2 cellular contexts compared by ENCODE assay signal in the genomic region with DNA sequence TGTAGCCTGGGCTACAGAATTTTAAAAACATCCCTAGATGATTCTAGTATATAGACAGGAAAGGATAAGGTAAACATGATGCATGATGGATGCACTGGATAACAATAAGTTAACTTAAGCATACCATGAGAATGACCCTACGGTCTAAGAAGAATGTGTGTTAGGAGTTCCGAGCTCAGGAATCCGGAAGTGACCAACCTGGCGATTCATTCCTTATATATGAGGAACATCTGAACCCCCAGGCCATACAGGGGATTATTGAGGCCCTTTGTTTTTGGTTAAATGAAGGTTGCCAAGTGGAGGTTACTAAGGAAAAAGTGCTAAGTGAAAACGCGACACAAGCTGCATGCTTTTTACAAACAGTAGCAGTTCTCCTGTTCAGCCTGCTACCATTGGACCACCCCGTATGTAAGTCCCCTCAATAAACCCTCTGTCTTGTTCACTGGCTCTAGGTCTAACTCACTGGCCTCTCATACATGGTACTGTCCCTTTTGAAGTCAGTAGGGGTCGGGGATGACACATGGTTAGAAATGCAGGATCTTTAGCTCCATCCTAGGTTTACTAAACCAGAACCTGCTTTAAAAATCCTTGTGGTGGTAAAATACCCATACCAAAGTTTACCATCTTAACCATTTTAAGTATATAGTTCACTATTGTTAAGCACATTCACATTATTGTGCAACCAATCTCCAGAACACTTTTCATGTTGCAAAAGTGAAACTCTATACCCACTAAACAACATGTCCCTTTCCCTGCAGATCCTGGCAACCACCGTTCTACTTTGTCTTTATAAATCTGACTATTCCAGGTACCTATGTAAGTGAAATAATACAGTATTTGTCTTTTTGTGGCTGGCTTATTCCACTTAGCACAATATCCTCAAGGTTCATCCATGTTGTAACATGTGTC.
TF ChIP-seq lines count a peak whose summit lies in the region.

No MANE protein-coding gene starts in this region.

TF ChIP-seq in Ishikawa, 13 proteins besides CTCF, POLR2A, EP300 and RAD21 (continued from another document):
- TF ChIP-seq, protein P1, sequence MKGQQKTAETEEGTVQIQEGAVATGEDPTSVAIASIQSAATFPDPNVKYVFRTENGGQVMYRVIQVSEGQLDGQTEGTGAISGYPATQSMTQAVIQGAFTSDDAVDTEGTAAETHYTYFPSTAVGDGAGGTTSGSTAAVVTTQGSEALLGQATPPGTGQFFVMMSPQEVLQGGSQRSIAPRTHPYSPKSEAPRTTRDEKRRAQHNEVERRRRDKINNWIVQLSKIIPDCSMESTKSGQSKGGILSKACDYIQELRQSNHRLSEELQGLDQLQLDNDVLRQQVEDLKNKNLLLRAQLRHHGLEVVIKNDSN (IDR thresholded peaks at IDR 0.05) = no peak
- no peak for TF ChIP-seq CREB1 (IDR thresholded peaks at IDR 0.05; ENCODE audit: low read depth)
- peak; percentile 72 for TF ChIP-seq CEBPB (IDR thresholded peaks at IDR 0.05)
- TF ChIP-seq, protein P2, sequence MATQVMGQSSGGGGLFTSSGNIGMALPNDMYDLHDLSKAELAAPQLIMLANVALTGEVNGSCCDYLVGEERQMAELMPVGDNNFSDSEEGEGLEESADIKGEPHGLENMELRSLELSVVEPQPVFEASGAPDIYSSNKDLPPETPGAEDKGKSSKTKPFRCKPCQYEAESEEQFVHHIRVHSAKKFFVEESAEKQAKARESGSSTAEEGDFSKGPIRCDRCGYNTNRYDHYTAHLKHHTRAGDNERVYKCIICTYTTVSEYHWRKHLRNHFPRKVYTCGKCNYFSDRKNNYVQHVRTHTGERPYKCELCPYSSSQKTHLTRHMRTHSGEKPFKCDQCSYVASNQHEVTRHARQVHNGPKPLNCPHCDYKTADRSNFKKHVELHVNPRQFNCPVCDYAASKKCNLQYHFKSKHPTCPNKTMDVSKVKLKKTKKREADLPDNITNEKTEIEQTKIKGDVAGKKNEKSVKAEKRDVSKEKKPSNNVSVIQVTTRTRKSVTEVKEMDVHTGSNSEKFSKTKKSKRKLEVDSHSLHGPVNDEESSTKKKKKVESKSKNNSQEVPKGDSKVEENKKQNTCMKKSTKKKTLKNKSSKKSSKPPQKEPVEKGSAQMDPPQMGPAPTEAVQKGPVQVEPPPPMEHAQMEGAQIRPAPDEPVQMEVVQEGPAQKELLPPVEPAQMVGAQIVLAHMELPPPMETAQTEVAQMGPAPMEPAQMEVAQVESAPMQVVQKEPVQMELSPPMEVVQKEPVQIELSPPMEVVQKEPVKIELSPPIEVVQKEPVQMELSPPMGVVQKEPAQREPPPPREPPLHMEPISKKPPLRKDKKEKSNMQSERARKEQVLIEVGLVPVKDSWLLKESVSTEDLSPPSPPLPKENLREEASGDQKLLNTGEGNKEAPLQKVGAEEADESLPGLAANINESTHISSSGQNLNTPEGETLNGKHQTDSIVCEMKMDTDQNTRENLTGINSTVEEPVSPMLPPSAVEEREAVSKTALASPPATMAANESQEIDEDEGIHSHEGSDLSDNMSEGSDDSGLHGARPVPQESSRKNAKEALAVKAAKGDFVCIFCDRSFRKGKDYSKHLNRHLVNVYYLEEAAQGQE (IDR thresholded peaks at IDR 0.05; ENCODE audit: low read depth) = no peak
- TF ChIP-seq, protein P3, sequence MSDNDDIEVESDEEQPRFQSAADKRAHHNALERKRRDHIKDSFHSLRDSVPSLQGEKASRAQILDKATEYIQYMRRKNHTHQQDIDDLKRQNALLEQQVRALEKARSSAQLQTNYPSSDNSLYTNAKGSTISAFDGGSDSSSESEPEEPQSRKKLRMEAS (IDR thresholded peaks at IDR 0.05) = no peak
- peak; percentile 43; the same call in 1 of the 2 replicates for TF ChIP-seq TEAD4 (IDR thresholded peaks at IDR 0.05)

TF ChIP-seq in SK-N-SH treated with all-trans-retinoic acid at 6 μM for 48 hours, 23 proteins besides CTCF, POLR2A, EP300 and RAD21 (continued from another document):
- TF ChIP-seq, protein P4, sequence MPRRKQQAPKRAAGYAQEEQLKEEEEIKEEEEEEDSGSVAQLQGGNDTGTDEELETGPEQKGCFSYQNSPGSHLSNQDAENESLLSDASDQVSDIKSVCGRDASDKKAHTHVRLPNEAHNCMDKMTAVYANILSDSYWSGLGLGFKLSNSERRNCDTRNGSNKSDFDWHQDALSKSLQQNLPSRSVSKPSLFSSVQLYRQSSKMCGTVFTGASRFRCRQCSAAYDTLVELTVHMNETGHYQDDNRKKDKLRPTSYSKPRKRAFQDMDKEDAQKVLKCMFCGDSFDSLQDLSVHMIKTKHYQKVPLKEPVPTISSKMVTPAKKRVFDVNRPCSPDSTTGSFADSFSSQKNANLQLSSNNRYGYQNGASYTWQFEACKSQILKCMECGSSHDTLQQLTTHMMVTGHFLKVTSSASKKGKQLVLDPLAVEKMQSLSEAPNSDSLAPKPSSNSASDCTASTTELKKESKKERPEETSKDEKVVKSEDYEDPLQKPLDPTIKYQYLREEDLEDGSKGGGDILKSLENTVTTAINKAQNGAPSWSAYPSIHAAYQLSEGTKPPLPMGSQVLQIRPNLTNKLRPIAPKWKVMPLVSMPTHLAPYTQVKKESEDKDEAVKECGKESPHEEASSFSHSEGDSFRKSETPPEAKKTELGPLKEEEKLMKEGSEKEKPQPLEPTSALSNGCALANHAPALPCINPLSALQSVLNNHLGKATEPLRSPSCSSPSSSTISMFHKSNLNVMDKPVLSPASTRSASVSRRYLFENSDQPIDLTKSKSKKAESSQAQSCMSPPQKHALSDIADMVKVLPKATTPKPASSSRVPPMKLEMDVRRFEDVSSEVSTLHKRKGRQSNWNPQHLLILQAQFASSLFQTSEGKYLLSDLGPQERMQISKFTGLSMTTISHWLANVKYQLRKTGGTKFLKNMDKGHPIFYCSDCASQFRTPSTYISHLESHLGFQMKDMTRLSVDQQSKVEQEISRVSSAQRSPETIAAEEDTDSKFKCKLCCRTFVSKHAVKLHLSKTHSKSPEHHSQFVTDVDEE (CRISPR knock-in tag; IDR thresholded peaks at IDR 0.05) = no peak
- TF ChIP-seq ESRRG (CRISPR knock-in tag; IDR thresholded peaks at IDR 0.05) (no peak), ZFP30 (CRISPR knock-in tag; IDR thresholded peaks at IDR 0.05) (no peak), ARNTL (CRISPR knock-in tag; IDR thresholded peaks at IDR 0.05; ENCODE audit: borderline replicate concordance, low read depth) (no peak), TCF4 (CRISPR knock-in tag; IDR thresholded peaks at IDR 0.05; ENCODE audit: borderline replicate concordance) (no peak), ZC3H10 (CRISPR knock-in tag; IDR thresholded peaks at IDR 0.05) (no peak), OSR1 (CRISPR knock-in tag; IDR thresholded peaks at IDR 0.05) (no peak), TOX (CRISPR knock-in tag; IDR thresholded peaks at IDR 0.05; ENCODE audit: borderline replicate concordance) (no peak), BACH2 (CRISPR knock-in tag; IDR thresholded peaks at IDR 0.05; ENCODE audit: borderline replicate concordance) (no peak), GLIS3 (CRISPR knock-in tag; IDR thresholded peaks at IDR 0.05) (no peak)
- TF ChIP-seq, protein P5, sequence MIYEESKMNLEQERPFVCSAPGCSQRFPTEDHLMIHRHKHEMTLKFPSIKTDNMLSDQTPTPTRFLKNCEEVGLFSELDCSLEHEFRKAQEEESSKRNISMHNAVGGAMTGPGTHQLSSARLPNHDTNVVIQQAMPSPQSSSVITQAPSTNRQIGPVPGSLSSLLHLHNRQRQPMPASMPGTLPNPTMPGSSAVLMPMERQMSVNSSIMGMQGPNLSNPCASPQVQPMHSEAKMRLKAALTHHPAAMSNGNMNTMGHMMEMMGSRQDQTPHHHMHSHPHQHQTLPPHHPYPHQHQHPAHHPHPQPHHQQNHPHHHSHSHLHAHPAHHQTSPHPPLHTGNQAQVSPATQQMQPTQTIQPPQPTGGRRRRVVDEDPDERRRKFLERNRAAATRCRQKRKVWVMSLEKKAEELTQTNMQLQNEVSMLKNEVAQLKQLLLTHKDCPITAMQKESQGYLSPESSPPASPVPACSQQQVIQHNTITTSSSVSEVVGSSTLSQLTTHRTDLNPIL (CRISPR knock-in tag; IDR thresholded peaks at IDR 0.05; ENCODE audit: low read depth) = no peak
- TF ChIP-seq, protein P6, sequence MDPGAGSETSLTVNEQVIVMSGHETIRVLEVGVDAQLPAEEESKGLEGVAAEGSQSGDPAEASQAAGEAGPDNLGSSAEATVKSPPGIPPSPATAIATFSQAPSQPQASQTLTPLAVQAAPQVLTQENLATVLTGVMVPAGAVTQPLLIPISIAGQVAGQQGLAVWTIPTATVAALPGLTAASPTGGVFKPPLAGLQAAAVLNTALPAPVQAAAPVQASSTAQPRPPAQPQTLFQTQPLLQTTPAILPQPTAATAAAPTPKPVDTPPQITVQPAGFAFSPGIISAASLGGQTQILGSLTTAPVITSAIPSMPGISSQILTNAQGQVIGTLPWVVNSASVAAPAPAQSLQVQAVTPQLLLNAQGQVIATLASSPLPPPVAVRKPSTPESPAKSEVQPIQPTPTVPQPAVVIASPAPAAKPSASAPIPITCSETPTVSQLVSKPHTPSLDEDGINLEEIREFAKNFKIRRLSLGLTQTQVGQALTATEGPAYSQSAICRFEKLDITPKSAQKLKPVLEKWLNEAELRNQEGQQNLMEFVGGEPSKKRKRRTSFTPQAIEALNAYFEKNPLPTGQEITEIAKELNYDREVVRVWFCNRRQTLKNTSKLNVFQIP (CRISPR knock-in tag; IDR thresholded peaks at IDR 0.05; ENCODE audit: borderline replicate concordance, low read depth) = no peak
- TF ChIP-seq, protein P7, sequence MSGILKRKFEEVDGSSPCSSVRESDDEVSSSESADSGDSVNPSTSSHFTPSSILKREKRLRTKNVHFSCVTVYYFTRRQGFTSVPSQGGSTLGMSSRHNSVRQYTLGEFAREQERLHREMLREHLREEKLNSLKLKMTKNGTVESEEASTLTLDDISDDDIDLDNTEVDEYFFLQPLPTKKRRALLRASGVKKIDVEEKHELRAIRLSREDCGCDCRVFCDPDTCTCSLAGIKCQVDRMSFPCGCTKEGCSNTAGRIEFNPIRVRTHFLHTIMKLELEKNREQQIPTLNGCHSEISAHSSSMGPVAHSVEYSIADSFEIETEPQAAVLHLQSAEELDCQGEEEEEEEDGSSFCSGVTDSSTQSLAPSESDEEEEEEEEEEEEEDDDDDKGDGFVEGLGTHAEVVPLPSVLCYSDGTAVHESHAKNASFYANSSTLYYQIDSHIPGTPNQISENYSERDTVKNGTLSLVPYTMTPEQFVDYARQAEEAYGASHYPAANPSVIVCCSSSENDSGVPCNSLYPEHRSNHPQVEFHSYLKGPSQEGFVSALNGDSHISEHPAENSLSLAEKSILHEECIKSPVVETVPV (CRISPR knock-in tag; IDR thresholded peaks at IDR 0.05) = no peak
- TF ChIP-seq, protein P8, sequence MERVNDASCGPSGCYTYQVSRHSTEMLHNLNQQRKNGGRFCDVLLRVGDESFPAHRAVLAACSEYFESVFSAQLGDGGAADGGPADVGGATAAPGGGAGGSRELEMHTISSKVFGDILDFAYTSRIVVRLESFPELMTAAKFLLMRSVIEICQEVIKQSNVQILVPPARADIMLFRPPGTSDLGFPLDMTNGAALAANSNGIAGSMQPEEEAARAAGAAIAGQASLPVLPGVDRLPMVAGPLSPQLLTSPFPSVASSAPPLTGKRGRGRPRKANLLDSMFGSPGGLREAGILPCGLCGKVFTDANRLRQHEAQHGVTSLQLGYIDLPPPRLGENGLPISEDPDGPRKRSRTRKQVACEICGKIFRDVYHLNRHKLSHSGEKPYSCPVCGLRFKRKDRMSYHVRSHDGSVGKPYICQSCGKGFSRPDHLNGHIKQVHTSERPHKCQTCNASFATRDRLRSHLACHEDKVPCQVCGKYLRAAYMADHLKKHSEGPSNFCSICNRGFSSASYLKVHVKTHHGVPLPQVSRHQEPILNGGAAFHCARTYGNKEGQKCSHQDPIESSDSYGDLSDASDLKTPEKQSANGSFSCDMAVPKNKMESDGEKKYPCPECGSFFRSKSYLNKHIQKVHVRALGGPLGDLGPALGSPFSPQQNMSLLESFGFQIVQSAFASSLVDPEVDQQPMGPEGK (CRISPR knock-in tag; IDR thresholded peaks at IDR 0.05; ENCODE audit: borderline replicate concordance) = no peak
